In genomic region chr6:19803331-19804330, GRCh38 we compare ENCODE assay signal across 8 cellular contexts. TPM values are rescaled to one million over a fixed set of nuclear protein-coding genes. Genes with fewer than 3 reads are reported as not detected.
A peak's percentile ranks its signal among the peaks of the same experiment; 100 is the strongest.
DNase-seq lines count a peak whose midpoint lies in the region; ATAC-seq and TF ChIP-seq lines count a peak whose summit lies in the region.

No MANE protein-coding gene starts in this region.

- H3K4me3 ChIP-seq in Caco-2 (ENCODE audit: low read depth, low read length) (no peak overlapping the region; the same call in 1 of the 2 replicates), neuronal stem cell (ENCODE audit: low read length in 2 of 2) (peak overlapping the region; percentile 53 to 61)

- no peak overlapping the region for H3K23ac ChIP-seq in neuronal stem cell (ENCODE audit: low read depth, low read length, poor library complexity)

- no peak overlapping the region for H2BK12ac ChIP-seq in neuronal stem cell (ENCODE audit: low read length)

- H3K9me3 Mint-ChIP-seq in Caco-2 (ENCODE audit: unreplicated experiment) = no peaks in the 10 kb centered on the region
- H3K9me3 Mint-ChIP-seq in effector memory CD8-positive, alpha-beta T cell = no peaks in the 10 kb centered on the region

- no peaks in the 10 kb centered on the region for H3K36me3 Mint-ChIP-seq in Caco-2 (ENCODE audit: insufficient read depth, unreplicated experiment)
- H3K36me3 Mint-ChIP-seq in effector memory CD8-positive, alpha-beta T cell (ENCODE audit: insufficient read depth) = no peaks in the 10 kb centered on the region

- no peak overlapping the region for H4K91ac ChIP-seq in neuronal stem cell (ENCODE audit: low read depth, low read length, poor library complexity)

- peak overlapping the region; percentile 75 for H3K27ac Mint-ChIP-seq in Caco-2 (ENCODE audit: unreplicated experiment)
- no peak overlapping the region for H3K27ac Mint-ChIP-seq in effector memory CD8-positive, alpha-beta T cell

- H3K9me3 ChIP-seq in Caco-2 (no peaks in the 10 kb centered on the region), neuronal stem cell (replicated peaks in 1 of 2; ENCODE audit: control insufficient read depth in 2 of 2, insufficient read depth in 1 of 2, low read depth in 1 of 2, low read length in 2 of 2) (no peaks in the 10 kb centered on the region)

- H3K79me1 ChIP-seq in neuronal stem cell (ENCODE audit: low read depth, low read length) = no peaks in the 10 kb centered on the region

- peak overlapping the region; percentile 96 for H2AFZ ChIP-seq in neuronal stem cell (ENCODE audit: low read length)

- POLR2A ChIA-PET in Caco-2 (lab: Charles Lee) = no interaction called here

- CTCF ChIA-PET in Caco-2 (lab: Charles Lee) = no interaction called here

- ATAC-seq in effector memory CD8-positive, alpha-beta T cell (replicated peaks) = no peak
- ATAC-seq in HG03280 (IDR thresholded peaks at IDR 0.05; ENCODE audit: unreplicated experiment) (no peak), omental fat pad (ENCODE audit: low FRiP score) (no peak), GM18861 (IDR thresholded peaks at IDR 0.05; ENCODE audit: unreplicated experiment) (no peak)

- no peak overlapping the region for H3K18ac ChIP-seq in neuronal stem cell (ENCODE audit: low read length)

- TF ChIP-seq CTCF in Caco-2 (IDR thresholded peaks at IDR 0.05; ENCODE audit: insufficient read depth in 1 of 2, low read depth in 1 of 2, low read length in 1 of 2, severe bottlenecking in 1 of 2, unreplicated experiment in 1 of 2) (no peak), omental fat pad (IDR thresholded peaks at IDR 0.05) (no peak)

- H3K9ac ChIP-seq in neuronal stem cell (ENCODE audit: low read depth, low read length, poor library complexity) = no peak overlapping the region

- DNase-seq in Caco-2 (no peak), NCI-H345 treated with DMSO at 0.1 percent for 48 hours (lab: John Stamatoyannopoulos, UW; ENCODE audit: unreplicated experiment) (peak; percentile 50), neuronal stem cell (ENCODE audit: low spot score) (no peak), omental fat pad (ENCODE audit: low spot score) (no peak)
- DNase-seq in effector memory CD8-positive, alpha-beta T cell = no peak
- DNase-seq in stimulated activated CD4-positive, alpha-beta T cell treated with anti-CD3 and anti-CD28 coated beads, Interleukin-4, amount 100 ng/mL, for 1 hour = no peak

- no peak overlapping the region for H2BK5ac ChIP-seq in neuronal stem cell (ENCODE audit: low read length)

- H2AK5ac ChIP-seq in neuronal stem cell (ENCODE audit: low read depth, low read length) = no peak overlapping the region

- no peak overlapping the region for H3K27ac ChIP-seq in neuronal stem cell (replicated peaks; ENCODE audit: low read length)

- intact Hi-C loops in Caco-2 (cut with micrococcal nuclease; ENCODE audit: unreplicated experiment) = loop anchor here (2.0 kb wide), 1 partner anchor 47 kb away; no protein-coding TSS in a partner anchor

- H3K4me3 Mint-ChIP-seq in Caco-2 (ENCODE audit: unreplicated experiment) = peak overlapping the region; percentile 78
- H3K4me3 Mint-ChIP-seq in effector memory CD8-positive, alpha-beta T cell = peak overlapping the region; percentile 60 to 74

- WGBS in neuronal stem cell (ENCODE audit: extremely low coverage in 2 of 2, insufficient read length in 2 of 2, insufficient replicate concordance in 1 of 2), 2 donors = no CpG with 5 or more reads among the region's 13 CpGs

- H3K4me1 ChIP-seq in Caco-2 (no peaks in the 10 kb centered on the region), neuronal stem cell (ENCODE audit: control insufficient read depth in 2 of 2, insufficient read depth in 1 of 2, low read depth in 1 of 2, low read length in 2 of 2) (peaks cover 5 to 7% of the 10 kb centered on the region in 2 donors)

- H3K4me2 ChIP-seq in neuronal stem cell (ENCODE audit: insufficient read depth, low read length, poor library complexity, severe bottlenecking) = peak overlapping the region; percentile 75

- H3K4me1 Mint-ChIP-seq in Caco-2 (ENCODE audit: low read depth, unreplicated experiment) = no peaks in the 10 kb centered on the region
- peaks cover 4 to 8% of the 10 kb centered on the region in 2 donors for H3K4me1 Mint-ChIP-seq in effector memory CD8-positive, alpha-beta T cell (ENCODE audit: low read depth in 2 of 2)

- peaks cover 12% of the 10 kb centered on the region for H3K27me3 Mint-ChIP-seq in Caco-2 (ENCODE audit: insufficient read depth, unreplicated experiment)
- H3K27me3 Mint-ChIP-seq in effector memory CD8-positive, alpha-beta T cell = peaks cover 23 to 52% of the 10 kb centered on the region in 2 donors

- no peak overlapping the region for H4K8ac ChIP-seq in neuronal stem cell (ENCODE audit: low read depth, low read length)

- no TSS peak for BruUV-seq in Caco-2 (replicated peaks; lab: Mats Ljungman, UMichigan)

- H3K36me3 ChIP-seq in Caco-2 (ENCODE audit: control insufficient read depth, insufficient read depth, low read length) = no peaks in the 10 kb centered on the region
- no peaks in the 10 kb centered on the region for H3K36me3 ChIP-seq in neuronal stem cell (replicated peaks in 1 of 2; ENCODE audit: control insufficient read depth in 2 of 2, insufficient read depth in 2 of 2, low read length in 2 of 2)

- H3K4ac ChIP-seq in neuronal stem cell (ENCODE audit: low read length) = no peak overlapping the region

- no peak overlapping the region for H3K14ac ChIP-seq in neuronal stem cell (ENCODE audit: low read length)

- H2BK15ac ChIP-seq in neuronal stem cell (ENCODE audit: low read length) = no peak overlapping the region

- no peak overlapping the region for H2BK120ac ChIP-seq in neuronal stem cell (ENCODE audit: low read depth, low read length)

- no peaks in the 10 kb centered on the region for H3K27me3 ChIP-seq in Caco-2 (replicated peaks; ENCODE audit: control insufficient read depth, insufficient read depth, low read length)
- no peaks in the 10 kb centered on the region for H3K27me3 ChIP-seq in neuronal stem cell (ENCODE audit: control insufficient read depth in 3 of 3, insufficient read depth in 3 of 3, low read depth in 1 of 3, low read length in 3 of 3)

RNA-seq across cellular contexts. Expression of gene ID4, which starts 33.5 kb away (rescaled TPM):
- total RNA-seq in Caco-2 (2022) = not detected in 2 replicates
- 29.8 TPM for polyA plus RNA-seq in neuronal stem cell (2013, experiment 1 of 2)
- 29.5 TPM for polyA plus RNA-seq in neuronal stem cell (2013, experiment 2 of 2)
- total RNA-seq in omental fat pad = 100 to 1,000 TPM in 2 of 4 donors, 10 to 100 TPM in 1, 1 to 10 TPM in 1; 8.5 to 184 (median 82.1) TPM
